In the genomic region with DNA sequence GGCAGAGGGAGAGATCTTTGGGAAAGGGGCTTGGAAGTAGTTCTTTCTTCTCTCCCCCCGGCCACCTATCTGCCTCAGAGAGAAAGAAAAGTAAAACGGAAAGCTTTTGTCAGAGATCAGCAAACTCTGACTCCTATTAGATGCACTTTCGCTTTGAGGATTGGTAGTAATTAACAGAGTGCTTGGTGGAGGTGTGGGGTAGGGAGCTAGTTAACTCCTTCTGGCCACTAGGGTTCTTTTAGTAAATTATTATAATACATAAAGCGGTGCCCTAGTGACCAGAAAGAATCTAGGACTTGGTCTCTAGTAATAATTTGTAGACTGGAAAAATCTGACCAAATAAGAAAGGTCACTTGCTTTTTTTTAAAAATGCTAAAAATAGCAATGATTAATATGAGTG, we compare ENCODE assay signal across 8 cellular contexts. TPM values are rescaled to one million over a fixed set of nuclear protein-coding genes. Genes with fewer than 3 reads are reported as not detected.
DNase-seq lines count a peak whose midpoint lies in the region; ATAC-seq, FAIRE-seq and TF ChIP-seq lines count a peak whose summit lies in the region.

No MANE protein-coding gene starts in this region.

- intact Hi-C loops in ascending aorta (cut with DNase I) = no loop called here

- peak; percentile 29 for FAIRE-seq in GM18507 (lab: Jason Lieb, UNC)

- H3K36me3 ChIP-seq in ascending aorta (no peaks in the 10 kb centered on the region), muscle layer of duodenum (ENCODE audit: control insufficient read depth in 1 of 2, insufficient read depth in 2 of 2, low read length in 2 of 2) (no peaks in the 10 kb centered on the region)

- peak; percentile 99 for ATAC-seq in HG02973 (IDR thresholded peaks at IDR 0.05; ENCODE audit: unreplicated experiment)

- H3K4me1 ChIP-seq in ascending aorta = no peaks in the 10 kb centered on the region
- peaks cover 15 to 24% of the 10 kb centered on the region in 2 donors for H3K4me1 ChIP-seq in muscle layer of duodenum (ENCODE audit: control insufficient read depth in 1 of 2, insufficient read depth in 2 of 2, low read length in 2 of 2)

- no peak for DNase-seq in GM18507 (ENCODE audit: extremely low spot score, insufficient read length, low read depth)
- DNase-seq in ascending aorta (ENCODE audit: low spot score in 2 of 2) = no peak
- DNase-seq in DMS79 (lab: John Stamatoyannopoulos, UW) = no peak
- no peak for DNase-seq in inferior parietal cortex (ENCODE audit: extremely low spot score)
- no peak for DNase-seq in effector CD4-positive, alpha-beta T cell
- no peak for DNase-seq in NCI-H2171 treated with DMSO at 0.1 percent for 48 hours (lab: John Stamatoyannopoulos, UW)

- H3K4me3 ChIP-seq in ascending aorta (peak overlapping the region; percentile 30 to 58), muscle layer of duodenum (ENCODE audit: low read depth in 1 of 2, low read length in 2 of 2) (peak overlapping the region; percentile 42 to 53)

- H3K27ac ChIP-seq in ascending aorta (peak overlapping the region; percentile 59 to 75), muscle layer of duodenum (ENCODE audit: low read length) (peak overlapping the region; percentile 46)

- TF ChIP-seq CTCF in ascending aorta (IDR thresholded peaks at IDR 0.05) = no peak

- H3K27me3 ChIP-seq in ascending aorta (no peaks in the 10 kb centered on the region), muscle layer of duodenum (ENCODE audit: low read depth, low read length) (no peaks in the 10 kb centered on the region)

- H3K9me3 ChIP-seq in ascending aorta = no peaks in the 10 kb centered on the region
- H3K9me3 ChIP-seq in muscle layer of duodenum (ENCODE audit: control insufficient read depth in 1 of 2, low read length in 2 of 2) = no peaks in the 10 kb centered on the region

RNA-seq across cellular contexts. Expression of gene CPVL, which starts 54.6 kb away (rescaled TPM):
- 15.2 TPM for total RNA-seq in ascending aorta
